ENCODE assay signal across 9 cellular contexts in the genomic region with DNA sequence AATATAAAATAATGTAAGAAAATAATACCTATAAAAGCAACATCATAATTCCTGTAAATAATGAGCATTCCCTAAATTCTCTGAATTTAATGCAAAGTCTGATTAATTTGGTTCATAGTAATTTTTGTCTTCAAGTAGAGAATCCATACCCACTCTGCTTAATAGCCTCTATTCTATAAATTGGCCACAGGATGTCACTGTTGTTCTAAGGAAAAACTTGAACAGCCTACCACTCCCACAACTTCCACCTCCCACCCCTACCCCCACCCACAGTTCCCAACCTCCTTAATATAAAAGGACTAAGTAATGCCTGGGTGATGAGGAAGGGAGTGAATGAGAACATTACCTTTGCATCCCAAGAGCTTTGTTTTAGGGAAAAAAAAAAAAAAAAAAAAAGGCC. TPM values are rescaled to one million over a fixed set of nuclear protein-coding genes. Genes with fewer than 3 reads are reported as not detected.
DNase-seq lines count a peak whose midpoint lies in the region; ATAC-seq and TF ChIP-seq lines count a peak whose summit lies in the region.
"Had no signal": no experiment of that assay in that cellular context is flagged by ENCODE, and none has a peak within 500 bp of the region (broad histone marks: within the 10 kb centered on the region; RNA-seq: fewer than 3 reads in every experiment).

No MANE protein-coding gene starts in this region.

- no peak overlapping the region for H3K9ac ChIP-seq in SK-N-MC (ENCODE audit: insufficient read length)

- H3K9me3 ChIP-seq in SK-N-MC (ENCODE audit: low read depth, low read length) (no peaks in the 10 kb centered on the region), heart right ventricle (no peaks in the 10 kb centered on the region), thyroid gland (no peaks in the 10 kb centered on the region)

- DNase-seq in DMS53 treated with DMSO at 0.1 percent for 48 hours (lab: John Stamatoyannopoulos, UW; ENCODE audit: unreplicated experiment) (peak; percentile 59), Kasumi-1 (lab: John Stamatoyannopoulos, UW) (peak; percentile 77 to 86), SK-N-MC (ENCODE audit: low read depth, low spot score) (peak; percentile 40), heart right ventricle (no peak), thyroid gland (no peak)
- no peak for DNase-seq in activated T-cell treated with anti-CD3 and anti-CD28 coated beads, Interleukin-2, amount 50 U/mL, for 1 hour
- DNase-seq in stimulated activated CD4-positive, alpha-beta T cell treated with anti-CD3 and anti-CD28 coated beads, Interleukin-12 subunit alpha, Interleukin-12 subunit beta, amount 100 ng/mL, for 4 hours: no peak
- DNase-seq: naive B cell had no signal

- ATAC-seq in heart right ventricle: no peak
- ATAC-seq in HG02970 (IDR thresholded peaks at IDR 0.05; ENCODE audit: low FRiP score, unreplicated experiment): no peak

- H3K4me3 ChIP-seq in SK-N-MC (no peak overlapping the region), heart right ventricle (no peak overlapping the region), thyroid gland (replicated peaks in 1 of 3) (no peak overlapping the region)

- H3K27me3 ChIP-seq in heart right ventricle: no peaks in the 10 kb centered on the region
- H3K27me3 ChIP-seq in thyroid gland: no peaks in the 10 kb centered on the region

- intact Hi-C loops in heart right ventricle (cut with DNase I): loop anchor here in 1 of 10 donors (5.0 kb wide), 1 partner anchor 475 kb away; no protein-coding TSS in a partner anchor
- intact Hi-C loops in thyroid gland (cut with DNase I): no loop called here

- H3K36me3 ChIP-seq in SK-N-MC (ENCODE audit: insufficient read depth, low read length) (no peaks in the 10 kb centered on the region), heart right ventricle (no peaks in the 10 kb centered on the region), thyroid gland (no peaks in the 10 kb centered on the region)

- no peak for TF ChIP-seq POLR2A in thyroid gland (IDR thresholded peaks at IDR 0.05)

- no peaks in the 10 kb centered on the region for H3K4me1 ChIP-seq in heart right ventricle
- H3K4me1 ChIP-seq in thyroid gland: no peaks in the 10 kb centered on the region

- TF ChIP-seq CTCF in heart right ventricle (IDR thresholded peaks at IDR 0.05) (peak in 7 of 9 donors; percentile 36 to 60 (median 51)), thyroid gland (IDR thresholded peaks at IDR 0.05) (peak in 3 of 6 experiments; percentile 37 to 45 (median 40))

- H3K27ac ChIP-seq in SK-N-MC (no peak overlapping the region), heart right ventricle (no peak overlapping the region), thyroid gland (no peak overlapping the region)

RNA-seq across cellular contexts. Expression of a gene that starts 27.2 kb away (rescaled TPM):
- 10 to 100 TPM in 1 of 10 donors, 1 to 10 TPM in 9; 6.3 to 10.3 (median 9.0) TPM for total RNA-seq in heart right ventricle
- polyA plus RNA-seq in heart right ventricle: 1 to 10 TPM; 4.7 to 5.9 TPM
- 10 to 100 TPM; 10.5 to 20.7 (median 17.5) TPM for total RNA-seq in thyroid gland

RNA-seq across cellular contexts. Expression of a gene that starts 57.4 kb away (rescaled TPM):
- total RNA-seq in heart right ventricle (100 to 1,000 TPM; 105 to 185 (median 132) TPM), thyroid gland (1 to 10 TPM; 1.9 to 4.9 (median 2.7) TPM)
- 10 to 100 TPM; 32.5 to 37.7 TPM for polyA plus RNA-seq in heart right ventricle

Comparison
In these comparisons a context has a peak if more than half of its experiments do, and no peak if none do; other contexts are left out.
1. DNase-seq: peak in DMS53 treated with DMSO at 0.1 percent for 48 hours (single experiment), Kasumi-1 (2 of 2) and SK-N-MC (single experiment); none in heart right ventricle (0 of 2), activated T-cell treated with anti-CD3 and anti-CD28 coated beads, Interleukin-2, amount 50 U/mL, for 1 hour (single experiment), thyroid gland (0 of 2) and stimulated activated CD4-positive, alpha-beta T cell treated with anti-CD3 and anti-CD28 coated beads, Interleukin-12 subunit alpha, Interleukin-12 subunit beta, amount 100 ng/mL, for 4 hours (single experiment).
2. RNA of a gene that starts 57.4 kb away (total RNA-seq): 105 to 185 TPM in heart right ventricle; 1.9 to 4.9 TPM in thyroid gland; every median in the first group is over 10 times any median in the second.